In the genomic region with DNA sequence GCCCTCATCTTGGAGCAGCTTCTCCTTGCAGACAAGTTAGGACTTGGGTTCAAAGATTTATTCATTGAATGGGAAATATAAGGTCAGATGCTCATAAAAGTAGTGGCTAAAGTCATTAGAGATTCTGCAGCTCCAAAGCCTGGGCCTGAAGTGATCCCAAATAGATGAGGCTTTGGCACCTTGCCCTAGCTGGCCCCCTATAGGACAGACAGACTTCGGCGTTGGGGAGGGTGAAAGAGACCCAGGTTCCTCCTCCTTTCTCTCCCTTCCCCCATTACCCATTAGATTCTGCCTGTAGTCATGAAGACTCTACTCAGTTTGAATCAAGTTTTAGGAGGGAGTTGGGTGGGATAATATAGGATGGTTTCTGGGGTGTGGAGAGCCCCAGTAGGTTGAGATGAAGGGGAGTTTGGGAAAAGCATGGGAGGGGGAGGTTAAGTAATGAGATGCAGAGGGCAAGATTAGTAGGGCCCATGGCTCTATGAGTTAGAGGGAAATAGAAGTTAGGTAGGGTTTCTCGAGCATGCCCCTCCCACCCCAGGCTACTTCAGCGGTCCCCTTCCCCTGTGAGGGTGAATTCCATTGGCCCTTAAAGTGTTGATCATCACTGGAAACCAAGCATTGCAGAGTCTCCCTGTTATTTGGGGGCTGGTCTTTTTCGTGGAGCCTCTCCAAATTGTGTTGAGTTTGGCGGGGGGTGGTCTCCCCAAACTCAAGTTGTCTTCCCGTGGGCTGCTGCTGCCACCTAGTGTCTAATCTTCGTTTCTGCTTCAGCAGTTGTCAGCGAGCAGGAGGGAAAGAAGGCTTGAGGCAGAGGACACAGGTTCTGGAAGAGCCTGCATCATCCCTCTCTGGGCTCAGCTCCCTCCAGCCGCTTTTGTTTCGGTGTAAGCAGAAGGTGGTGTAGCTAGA, we compare ENCODE assay signal across 8 cellular contexts. TPM values are rescaled to one million over a fixed set of nuclear protein-coding genes. Genes with fewer than 3 reads are reported as not detected.
DNase-seq lines count a peak whose midpoint lies in the region; ATAC-seq and TF ChIP-seq lines count a peak whose summit lies in the region.

No MANE protein-coding gene starts in this region.

- TF ChIP-seq POLR2A in NB4 (IDR thresholded peaks at IDR 0.05; ENCODE audit: extremely low read depth, insufficient read length), result no peak

- DNase-seq in GM06990 (ENCODE audit: extremely low read depth, insufficient read length) (no peak), NB4 (ENCODE audit: low read depth) (peak; percentile 80), T-helper 2 cell (peak in 3 of 5 experiments; percentile 47 to 61 (median 51)), astrocyte of the spinal cord (ENCODE audit: low read depth, low spot score) (peak; percentile 70), kidney epithelial cell (ENCODE audit: low read depth) (no peak)
- peak; percentile 69 for DNase-seq in stimulated activated CD4-positive, alpha-beta T cell treated with anti-CD3 and anti-CD28 coated beads, Interleukin-4, amount 100 ng/mL, for 24 hours

- peak; percentile 80 for TF ChIP-seq CTCF in GM06990 (IDR thresholded peaks at IDR 0.05; ENCODE audit: insufficient read depth, low read length, poor library complexity, severe bottlenecking)
- peak; percentile 68 for TF ChIP-seq CTCF in NB4 (IDR thresholded peaks at IDR 0.05; ENCODE audit: low read depth, low read length)
- TF ChIP-seq CTCF in astrocyte of the spinal cord (IDR thresholded peaks at IDR 0.05; ENCODE audit: low read depth, low read length), result peak; percentile 86
- TF ChIP-seq CTCF in kidney epithelial cell (IDR thresholded peaks at IDR 0.05; ENCODE audit: insufficient read depth, low read length, poor library complexity, severe bottlenecking), result peak; percentile 86

- H3K36me3 ChIP-seq in GM06990 (ENCODE audit: control insufficient read depth, insufficient read depth, low read length) (no peaks in the 10 kb centered on the region), kidney epithelial cell (ENCODE audit: control insufficient read depth, insufficient read depth, low read length) (no peaks in the 10 kb centered on the region)

- H3K4me3 ChIP-seq in GM06990 (replicated peaks; ENCODE audit: low read depth, low read length), result no peak overlapping the region
- no peak overlapping the region for H3K4me3 ChIP-seq in NB4 (ENCODE audit: low read depth, low read length)
- no peak overlapping the region for H3K4me3 ChIP-seq in astrocyte of the spinal cord (ENCODE audit: low read depth, low read length)
- no peak overlapping the region for H3K4me3 ChIP-seq in kidney epithelial cell (ENCODE audit: low read depth, low read length)

- ATAC-seq in GM18909 (IDR thresholded peaks at IDR 0.05; ENCODE audit: poor library complexity, unreplicated experiment) (no peak), GM21529 (IDR thresholded peaks at IDR 0.05; ENCODE audit: unreplicated experiment) (no peak)

- H3K27me3 ChIP-seq in GM06990 (replicated peaks; ENCODE audit: control insufficient read depth, insufficient read depth, low read length), result no peaks in the 10 kb centered on the region
- H3K27me3 ChIP-seq in kidney epithelial cell (ENCODE audit: control insufficient read depth, insufficient read depth, low read length), result peaks cover 7% of the 10 kb centered on the region

- in situ Hi-C loops in astrocyte of the spinal cord (cut with HindIII; ENCODE audit: low sequenced_read_pairs), result no loop called here

RNA-seq across cellular contexts. Expression of gene AHDC1, which starts 2.1 kb away (rescaled TPM):
- 18.0 and 30.8 TPM in 2 replicates for total RNA-seq in kidney epithelial cell

RNA-seq across cellular contexts. Expression of gene FGR, which starts 28.9 kb away (rescaled TPM):
- 0.41 TPM in 1 of 2 replicates, not detected in the other for total RNA-seq in kidney epithelial cell

Comparison
In these comparisons a context has a peak if more than half of its experiments do, and no peak if none do; other contexts are left out.
1. DNase-seq: peak in NB4 (single experiment), T-helper 2 cell (3 of 5), astrocyte of the spinal cord (single experiment) and stimulated activated CD4-positive, alpha-beta T cell treated with anti-CD3 and anti-CD28 coated beads, Interleukin-4, amount 100 ng/mL, for 24 hours (single experiment); none in GM06990 (single experiment) and kidney epithelial cell (single experiment).
2. Peak in every context shown above with its lines, with median percentiles within 50 percentile points of each other: CTCF ChIP-seq.